Comparison of ENCODE assay signal across 15 cellular contexts in the genomic region with DNA sequence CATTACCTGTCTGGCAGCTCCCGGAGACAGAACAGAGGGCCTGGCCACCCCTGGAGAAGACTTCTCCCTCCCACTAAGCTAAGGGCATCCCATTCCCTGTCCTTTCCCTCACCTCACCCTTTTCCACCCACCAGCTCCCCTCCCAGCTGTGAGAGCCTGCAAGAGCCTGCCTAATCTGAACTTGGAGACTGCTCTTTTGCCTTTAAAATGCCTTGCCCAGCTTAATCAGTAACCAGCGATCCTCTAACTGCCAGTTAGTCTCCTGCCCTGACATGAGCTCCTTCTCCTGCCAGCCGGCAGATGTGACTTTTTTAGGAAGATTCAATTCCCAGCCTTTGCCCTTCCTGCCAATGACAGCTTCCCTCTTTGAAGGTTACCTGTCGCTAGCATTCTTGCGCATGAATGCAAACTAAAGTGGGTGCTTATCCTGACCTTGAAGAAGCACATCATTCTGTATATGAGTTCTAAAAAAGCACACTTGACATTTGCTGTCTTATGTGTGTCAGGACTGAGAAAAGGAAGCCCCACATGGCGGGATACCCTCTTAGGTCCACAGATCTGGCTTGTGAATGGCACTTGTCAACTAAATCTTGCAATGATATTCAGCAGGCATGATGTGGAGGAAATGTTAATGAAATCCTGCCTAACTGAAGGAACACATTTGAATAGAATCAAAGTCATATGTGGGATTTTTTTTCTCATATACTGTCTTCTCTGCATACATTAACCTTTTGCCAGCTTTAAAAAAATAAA.
DNase-seq lines count a peak whose midpoint lies in the region; ATAC-seq, FAIRE-seq and TF ChIP-seq lines count a peak whose summit lies in the region.
"Had no signal": no experiment of that assay in that cellular context is flagged by ENCODE, and none has a peak within 500 bp of the region (broad histone marks: within the 10 kb centered on the region; RNA-seq: fewer than 3 reads in every experiment).

No MANE protein-coding gene starts in this region.

- H3K4me3 ChIP-seq in body of pancreas (no peak overlapping the region), HepG2 (replicated peaks in 1 of 3; ENCODE audit: insufficient read depth in 1 of 3, low read depth in 2 of 3, low read length in 3 of 3) (no peak overlapping the region), transverse colon (no peak overlapping the region), endodermal cell (ENCODE audit: low read length) (no peak overlapping the region)

- H3K27ac Mint-ChIP-seq in endodermal cell, result no peak overlapping the region
- H3K27ac Mint-ChIP-seq: activated T-helper 1 cell treated with anti-CD3 and anti-CD28 coated beads, Interleukin-12 subunit alpha, Interleukin-12 subunit beta, Interleukin-2, Interleukin-4 antibody, amounts not matched to agents 30 ng/mL and 10 ng/mL and 1 ng/mL, durations not matched to agents 14 hours and 24 hours and 36 hours; naive thymus-derived CD4-positive, alpha-beta T cell had no signal

- H3K9me3 ChIP-seq in body of pancreas, result no peaks in the 10 kb centered on the region
- no peaks in the 10 kb centered on the region for H3K9me3 ChIP-seq in HepG2 (ENCODE audit: low read length)
- no peaks in the 10 kb centered on the region for H3K9me3 ChIP-seq in transverse colon
- H3K9me3 ChIP-seq in endodermal cell (ENCODE audit: control insufficient read depth, low read length), result no peaks in the 10 kb centered on the region

- no peak overlapping the region for H3K4me2 ChIP-seq in HepG2 (ENCODE audit: low read depth, low read length)

- ATAC-seq in body of pancreas, result peak; percentile 30
- peak; percentile 87 for ATAC-seq in HepG2
- ATAC-seq in GM21526 (IDR thresholded peaks at IDR 0.05; ENCODE audit: low FRiP score, unreplicated experiment), result no peak
- ATAC-seq in HG03045 (IDR thresholded peaks at IDR 0.05; ENCODE audit: unreplicated experiment), result no peak
- ATAC-seq: naive thymus-derived CD4-positive, alpha-beta T cell had no signal

- CTCF ChIA-PET in HepG2 (lab: Yijun Ruan, JAX; ENCODE audit: low intra/inter-chr PET ratio, low total read pairs), result no interaction called here

- BruUV-seq in HepG2 (replicated peaks; lab: Mats Ljungman, UMichigan), result no TSS peak

- TF ChIP-seq EP300 in HepG2 (IDR thresholded peaks at IDR 0.05; ENCODE audit: low read depth in 2 of 2, low read length in 2 of 2) (no peak), HepG2 (CRISPR knock-in tag; IDR thresholded peaks at IDR 0.05; ENCODE audit: borderline replicate concordance) (no peak), transverse colon (IDR thresholded peaks at IDR 0.05; ENCODE audit: low read depth) (no peak)

- TF ChIP-seq POLR2A in body of pancreas (IDR thresholded peaks at IDR 0.05) (no peak), HepG2 (IDR thresholded peaks at IDR 0.05; ENCODE audit: insufficient read depth in 1 of 2, low read depth in 2 of 2, low read length in 2 of 2) (no peak), transverse colon (IDR thresholded peaks at IDR 0.05) (no peak)

- DNase-seq in NCI-H187 (lab: John Stamatoyannopoulos, UW), result peak; percentile 91 to 93
- peak in 3 of 4 donors; percentile 14 to 39 (median 27) for DNase-seq in body of pancreas
- no peak for DNase-seq in HepG2 (ENCODE audit: low spot score)
- peak; percentile 33 for DNase-seq in transverse colon
- no peak for DNase-seq in endodermal cell
- DNase-seq: activated CD4-positive, alpha-beta T cell treated with anti-CD3 and anti-CD28 coated beads, Interleukin-2, amount 50 U/mL, for 1 hour; dermis blood vessel endothelial cell; HFFc6; naive thymus-derived CD4-positive, alpha-beta T cell; NCI-H1048; NCI-H524 treated with DMSO at 0.1 percent for 48 hours; T-helper 9 cell had no signal

- intact Hi-C loops in body of pancreas (cut with DNase I) (no loop called here), HepG2 (cut with micrococcal nuclease; ENCODE audit: unreplicated experiment) (no loop called here), transverse colon (cut with DNase I; ENCODE audit: low total_unique reads) (no loop called here)

- no peaks in the 10 kb centered on the region for H3K36me3 Mint-ChIP-seq in endodermal cell (ENCODE audit: low read depth)
- H3K36me3 Mint-ChIP-seq: naive thymus-derived CD4-positive, alpha-beta T cell had no signal

- H2AFZ ChIP-seq in HepG2 (ENCODE audit: low read length), result no peak overlapping the region

- FAIRE-seq in HepG2 (lab: Jason Lieb, UNC), result peak; percentile 26

- no peak overlapping the region for H3K4me3 Mint-ChIP-seq in endodermal cell
- H3K4me3 Mint-ChIP-seq: activated T-helper 1 cell treated with anti-CD3 and anti-CD28 coated beads, Interleukin-12 subunit alpha, Interleukin-12 subunit beta, Interleukin-2, Interleukin-4 antibody, amounts not matched to agents 30 ng/mL and 10 ng/mL and 1 ng/mL, durations not matched to agents 14 hours and 24 hours and 36 hours; HFFc6; naive thymus-derived CD4-positive, alpha-beta T cell had no signal

- H3K27me3 Mint-ChIP-seq in endodermal cell (ENCODE audit: insufficient read depth), result no peaks in the 10 kb centered on the region

- POLR2A ChIA-PET in HepG2 (lab: Yijun Ruan, JAX), result no interaction called here

- 27 to 37% methylated on average over 6 of the region's 6 CpGs for WGBS in body of pancreas, 2 donors
- WGBS in HepG2 (ENCODE audit: low lambda C conversion rate), result 4% methylated on average over 6 of the region's 6 CpGs
- WGBS in transverse colon (ENCODE audit: low coverage in 1 of 2), 2 donors, result 53 to 58% methylated on average over 5 to 6 of the region's 6 CpGs
- 86 to 95% methylated on average over 6 of the region's 6 CpGs for WGBS in endodermal cell (ENCODE audit: insufficient coverage in 1 of 2, insufficient read length in 1 of 2), 2 experiments

- H3K4me1 ChIP-seq in body of pancreas (peaks cover 14% of the 10 kb centered on the region), HepG2 (ENCODE audit: insufficient read depth, low read length) (peaks cover 9% of the 10 kb centered on the region), transverse colon (peaks cover 0 to 17% (median 11%) of the 10 kb centered on the region in 4 donors), endodermal cell (ENCODE audit: control insufficient read depth, insufficient read depth, low read length) (peaks cover 5% of the 10 kb centered on the region)

- H3K9ac ChIP-seq in HepG2 (ENCODE audit: insufficient read depth, low read depth, low read length) (no peak overlapping the region), endodermal cell (ENCODE audit: extremely low read depth, low read length, poor library complexity, severe bottlenecking) (no peak overlapping the region)

- H3K27me3 ChIP-seq in body of pancreas (no peaks in the 10 kb centered on the region), HepG2 (ENCODE audit: control insufficient read depth in 1 of 2, insufficient read depth in 2 of 2, low read length in 2 of 2) (no peaks in the 10 kb centered on the region), transverse colon (no peaks in the 10 kb centered on the region), endodermal cell (ENCODE audit: control insufficient read depth, insufficient read depth, low read length, poor library complexity, severe bottlenecking) (no peaks in the 10 kb centered on the region)

- TF ChIP-seq CTCF in body of pancreas (IDR thresholded peaks at IDR 0.05) (no peak), HepG2 (CRISPR knock-in tag; IDR thresholded peaks at IDR 0.05) (no peak), transverse colon (IDR thresholded peaks at IDR 0.05) (no peak), endodermal cell (conservative IDR thresholded peaks at IDR 0.05) (no peak)

- H3K27ac ChIP-seq in body of pancreas, result no peak overlapping the region
- H3K27ac ChIP-seq in HepG2 (ENCODE audit: extremely low read length, insufficient read depth, low read length), result no peak overlapping the region
- H3K27ac ChIP-seq in transverse colon, result peak overlapping the region; percentile 11 to 42 (median 31)
- no peak overlapping the region for H3K27ac ChIP-seq in endodermal cell (ENCODE audit: low read depth, low read length)

- TF ChIP-seq RAD21 in HepG2 (CRISPR knock-in tag; IDR thresholded peaks at IDR 0.05), result no peak

- H3K79me2 ChIP-seq in HepG2 (ENCODE audit: insufficient read depth, low read length), result no peaks in the 10 kb centered on the region

- no peaks in the 10 kb centered on the region for H4K20me1 ChIP-seq in HepG2 (ENCODE audit: insufficient read depth, low read length)

- peaks cover 17% of the 10 kb centered on the region for H3K4me1 Mint-ChIP-seq in endodermal cell
- H3K4me1 Mint-ChIP-seq: naive thymus-derived CD4-positive, alpha-beta T cell had no signal

- no peaks in the 10 kb centered on the region for H3K9me3 Mint-ChIP-seq in endodermal cell
- H3K9me3 Mint-ChIP-seq: activated T-helper 1 cell treated with anti-CD3 and anti-CD28 coated beads, Interleukin-12 subunit alpha, Interleukin-12 subunit beta, Interleukin-2, Interleukin-4 antibody, amounts not matched to agents 30 ng/mL and 10 ng/mL and 1 ng/mL, durations not matched to agents 14 hours and 24 hours and 36 hours; naive thymus-derived CD4-positive, alpha-beta T cell had no signal

- no peaks in the 10 kb centered on the region for H3K36me3 ChIP-seq in body of pancreas (replicated peaks in 1 of 2; ENCODE audit: insufficient read depth in 1 of 2, low read depth in 2 of 2)
- H3K36me3 ChIP-seq in HepG2 (replicated peaks in 1 of 2; ENCODE audit: control insufficient read depth in 1 of 2, insufficient read depth in 2 of 2, low read length in 2 of 2), result no peaks in the 10 kb centered on the region
- no peaks in the 10 kb centered on the region for H3K36me3 ChIP-seq in transverse colon
- no peaks in the 10 kb centered on the region for H3K36me3 ChIP-seq in endodermal cell (ENCODE audit: control insufficient read depth, insufficient read depth, low read length)

- in situ Hi-C loops in HepG2 (cut with HindIII; ENCODE audit: extremely low pct_ligation_motif_present, low pct_unique_long_range_greater_than_20kb), result no loop called here
- in situ Hi-C loops in transverse colon (cut with MboI; ENCODE audit: low pct_ligation_motif_present in 1 of 4, low pct_unique_long_range_greater_than_20kb in 1 of 4, low sequenced_read_pairs in 3 of 4), result no loop called here

TF ChIP-seq in HepG2, 621 proteins besides CTCF, POLR2A, EP300 and RAD21 (continues in another document):
- TF ChIP-seq, protein P1, sequence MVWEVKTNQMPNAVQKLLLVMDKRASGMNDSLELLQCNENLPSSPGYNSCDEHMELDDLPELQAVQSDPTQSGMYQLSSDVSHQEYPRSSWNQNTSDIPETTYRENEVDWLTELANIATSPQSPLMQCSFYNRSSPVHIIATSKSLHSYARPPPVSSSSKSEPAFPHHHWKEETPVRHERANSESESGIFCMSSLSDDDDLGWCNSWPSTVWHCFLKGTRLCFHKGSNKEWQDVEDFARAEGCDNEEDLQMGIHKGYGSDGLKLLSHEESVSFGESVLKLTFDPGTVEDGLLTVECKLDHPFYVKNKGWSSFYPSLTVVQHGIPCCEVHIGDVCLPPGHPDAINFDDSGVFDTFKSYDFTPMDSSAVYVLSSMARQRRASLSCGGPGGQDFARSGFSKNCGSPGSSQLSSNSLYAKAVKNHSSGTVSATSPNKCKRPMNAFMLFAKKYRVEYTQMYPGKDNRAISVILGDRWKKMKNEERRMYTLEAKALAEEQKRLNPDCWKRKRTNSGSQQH (CRISPR knock-in tag; IDR thresholded peaks at IDR 0.05; ENCODE audit: low read depth), result no peak
- TF ChIP-seq NCOR1 (IDR thresholded peaks at IDR 0.05; ENCODE audit: borderline replicate concordance, low read length) (no peak), SMYD3 (CRISPR knock-in tag; IDR thresholded peaks at IDR 0.05) (no peak)

Comparison
In these comparisons a context has a peak if more than half of its experiments do, and no peak if none do; other contexts are left out.
1. DNase-seq: peak in NCI-H187 (2 of 2), body of pancreas (3 of 4) and transverse colon (single experiment); none in HepG2 (single experiment) and endodermal cell (single experiment).
2. ATAC-seq: peak in body of pancreas (single experiment) and HepG2 (single experiment); none in GM21526 (single experiment) and HG03045 (single experiment).
3. H3K27ac ChIP-seq: peak in transverse colon (4 of 4); none in body of pancreas (0 of 4), HepG2 (single experiment) and endodermal cell (single experiment).